28 cellular contexts compared by ENCODE assay signal in genomic region chr1:17209446-17209845, GRCh38. TPM values are rescaled to one million over a fixed set of nuclear protein-coding genes. Genes with fewer than 3 reads are reported as not detected.
A peak's percentile ranks its signal among the peaks of the same experiment; 100 is the strongest.
DNase-seq lines count a peak whose midpoint lies in the region; ATAC-seq, FAIRE-seq and TF ChIP-seq lines count a peak whose summit lies in the region.
"Had no signal": no experiment of that assay in that cellular context is flagged by ENCODE, and none has a peak within 500 bp of the region (broad histone marks: within the 10 kb centered on the region; RNA-seq: fewer than 3 reads in every experiment).

No MANE protein-coding gene starts in this region.

- no peak overlapping the region for H2BK5ac ChIP-seq in neuronal stem cell (ENCODE audit: low read length)

- H2BK120ac ChIP-seq in neuronal stem cell (ENCODE audit: low read depth, low read length) = no peak overlapping the region

- H3K27ac Mint-ChIP-seq in HFFc6 (peak overlapping the region; percentile 53; the same call in 1 of the 2 replicates), endothelial cell (ENCODE audit: unreplicated experiment) (no peak overlapping the region)
- H3K27ac Mint-ChIP-seq in activated naive CD4-positive, alpha-beta T cell treated with anti-CD3 and anti-CD28 coated beads, Interleukin-2, amount 50 U/mL, for 72 hours = no peak overlapping the region
- H3K27ac Mint-ChIP-seq: activated CD4-positive, alpha-beta T cell treated with anti-CD3 and anti-CD28 coated beads, Interleukin-2, amount 10 ng/mL, durations not matched to agents 7 days and 5 days; CD8-positive, alpha-beta T cell had no signal

- H3K4me1 ChIP-seq in A549 (peaks cover 48% of the 10 kb centered on the region), neuronal stem cell (ENCODE audit: control insufficient read depth in 2 of 2, insufficient read depth in 1 of 2, low read depth in 1 of 2, low read length in 2 of 2) (peaks cover 17 to 21% of the 10 kb centered on the region in 2 donors)

- H3K23ac ChIP-seq in neuronal stem cell (ENCODE audit: low read depth, low read length, poor library complexity) = no peak overlapping the region

- CTCF ChIA-PET in A549 (lab: Yijun Ruan, JAX) = interaction anchor here (0.5 to 1.6 kb wide), 5 partner anchors 26 to 88 kb away, joined by 3 to 8 read pairs (median 3); no protein-coding TSS in a partner anchor

- no peaks in the 10 kb centered on the region for H3K36me3 ChIP-seq in neuronal stem cell (replicated peaks in 1 of 2; ENCODE audit: control insufficient read depth in 2 of 2, insufficient read depth in 2 of 2, low read length in 2 of 2)
- H3K36me3 ChIP-seq: suprapubic skin had no signal

- H3K4me3 ChIP-seq in A549 (no peak overlapping the region), neuronal stem cell (ENCODE audit: low read length in 2 of 2) (peak overlapping the region in 1 of 2 donors; percentile 35)
- H3K4me3 ChIP-seq: suprapubic skin had no signal

- peaks cover 2% of the 10 kb centered on the region; the same call in 1 of the 2 replicates for H3K27me3 Mint-ChIP-seq in HFFc6 (ENCODE audit: insufficient read depth)
- H3K27me3 Mint-ChIP-seq in endothelial cell (ENCODE audit: unreplicated experiment) = peaks cover 5% of the 10 kb centered on the region

- H3K18ac ChIP-seq in neuronal stem cell (ENCODE audit: low read length) = no peak overlapping the region

- H3K4me2 ChIP-seq in A549 = no peak overlapping the region
- no peak overlapping the region for H3K4me2 ChIP-seq in neuronal stem cell (ENCODE audit: insufficient read depth, low read length, poor library complexity, severe bottlenecking)

- H3K36me3 Mint-ChIP-seq in HFFc6 (ENCODE audit: low read depth) = no peaks in the 10 kb centered on the region
- no peaks in the 10 kb centered on the region for H3K36me3 Mint-ChIP-seq in endothelial cell (ENCODE audit: low read depth, unreplicated experiment)
- no peaks in the 10 kb centered on the region for H3K36me3 Mint-ChIP-seq in activated naive CD4-positive, alpha-beta T cell treated with anti-CD3 and anti-CD28 coated beads, Interleukin-2, amount 50 U/mL, for 72 hours
- H3K36me3 Mint-ChIP-seq: CD8-positive, alpha-beta T cell had no signal

- peak overlapping the region; percentile 90 for H2AFZ ChIP-seq in neuronal stem cell (ENCODE audit: low read length)

- no peak for ATAC-seq in A549
- ATAC-seq in HG03378 (IDR thresholded peaks at IDR 0.05; ENCODE audit: unreplicated experiment) = no peak
- no peak for ATAC-seq in activated naive CD4-positive, alpha-beta T cell treated with anti-CD3 and anti-CD28 coated beads, Interleukin-2, amount 50 U/mL, for 72 hours
- no peak for ATAC-seq in GM21526 (IDR thresholded peaks at IDR 0.05; ENCODE audit: low FRiP score, unreplicated experiment)
- ATAC-seq: activated T-cell treated with anti-CD3 and anti-CD28 coated beads, Interleukin-2, amount 50 U/mL, for 4 hours; CD8-positive, alpha-beta T cell; left lobe of liver had no signal

- no peak for TF ChIP-seq RAD21 in A549 (conservative IDR thresholded peaks at IDR 0.05 in 1 of 2, IDR thresholded peaks at IDR 0.05 in 1 of 2)

- no peak overlapping the region for H2AK5ac ChIP-seq in neuronal stem cell (ENCODE audit: low read depth, low read length)

- TF ChIP-seq CTCF in A549 (IDR thresholded peaks at IDR 0.05) (no peak), HFFc6 (IDR thresholded peaks at IDR 0.05) (no peak), endothelial cell (IDR thresholded peaks at IDR 0.05; ENCODE audit: unreplicated experiment) (no peak)

- no peak for TF ChIP-seq POLR2A in A549 (IDR thresholded peaks at IDR 0.05; ENCODE audit: low read length)

- no peaks in the 10 kb centered on the region for H3K9me3 Mint-ChIP-seq in HFFc6
- no peaks in the 10 kb centered on the region for H3K9me3 Mint-ChIP-seq in endothelial cell (ENCODE audit: unreplicated experiment)
- no peaks in the 10 kb centered on the region for H3K9me3 Mint-ChIP-seq in activated naive CD4-positive, alpha-beta T cell treated with anti-CD3 and anti-CD28 coated beads, Interleukin-2, amount 50 U/mL, for 72 hours
- H3K9me3 Mint-ChIP-seq: activated CD4-positive, alpha-beta T cell treated with anti-CD3 and anti-CD28 coated beads, Interleukin-2, amount 10 ng/mL, durations not matched to agents 7 days and 5 days; activated T-cell treated with anti-CD3 and anti-CD28 coated beads, Interleukin-2, amount 50 U/mL, for 4 hours; CD8-positive, alpha-beta T cell; naive B cell had no signal

- H3K4ac ChIP-seq in neuronal stem cell (ENCODE audit: low read length) = no peak overlapping the region

- H3K27ac ChIP-seq in A549 (peak overlapping the region; percentile 70 to 89; a peak in 4 of 6 replicates), neuronal stem cell (replicated peaks; ENCODE audit: low read length) (no peak overlapping the region)
- H3K27ac ChIP-seq: suprapubic skin had no signal

- no peak overlapping the region for H4K91ac ChIP-seq in neuronal stem cell (ENCODE audit: low read depth, low read length, poor library complexity)

- FAIRE-seq in A549 (lab: Jason Lieb, UNC) = no peak
- FAIRE-seq: GM18507 had no signal

- TF ChIP-seq EP300 in A549 (IDR thresholded peaks at IDR 0.05) = no peak

- H3K14ac ChIP-seq in neuronal stem cell (ENCODE audit: low read length) = no peak overlapping the region

- WGBS in A549 (ENCODE audit: missing lambda C conversion rate) = 82% methylated on average over 5 of the region's 5 CpGs
- no CpG with 5 or more reads among the region's 5 CpGs for WGBS in neuronal stem cell (ENCODE audit: extremely low coverage in 2 of 2, insufficient read length in 2 of 2, insufficient replicate concordance in 1 of 2), 2 donors

- POLR2A ChIA-PET in A549 (lab: Yijun Ruan, JAX) = no interaction called here

- H2BK12ac ChIP-seq in neuronal stem cell (ENCODE audit: low read length) = no peak overlapping the region

- no peak overlapping the region for H3K9ac ChIP-seq in neuronal stem cell (ENCODE audit: low read depth, low read length, poor library complexity)

- H3K4me1 Mint-ChIP-seq in HFFc6 (ENCODE audit: low read depth) (peaks cover 45% of the 10 kb centered on the region), endothelial cell (ENCODE audit: unreplicated experiment) (peaks cover 6% of the 10 kb centered on the region)

- H4K8ac ChIP-seq in neuronal stem cell (ENCODE audit: low read depth, low read length) = no peak overlapping the region

- no peak overlapping the region for H2BK15ac ChIP-seq in neuronal stem cell (ENCODE audit: low read length)

- H3K27me3 ChIP-seq in neuronal stem cell (ENCODE audit: control insufficient read depth in 3 of 3, insufficient read depth in 3 of 3, low read depth in 1 of 3, low read length in 3 of 3) = peaks cover 0 to 17% (median 0%) of the 10 kb centered on the region in 3 experiments

- DNase-seq in A549 (ENCODE audit: low read depth in 1 of 2, low spot score in 1 of 2) = no peak
- no peak for DNase-seq in HFFc6
- DNase-seq in endothelial cell (ENCODE audit: low spot score) = no peak
- DNase-seq in neuronal stem cell (ENCODE audit: low spot score) = no peak
- DNase-seq in NCI-H146 treated with DMSO at 0.1 percent for 48 hours (lab: John Stamatoyannopoulos, UW; ENCODE audit: unreplicated experiment) = no peak
- DNase-seq in activated naive CD4-positive, alpha-beta T cell treated with anti-CD3 and anti-CD28 coated beads, Interleukin-2, amount 50 U/mL, for 72 hours (ENCODE audit: low spot score in 2 of 2) = no peak
- DNase-seq: activated CD4-positive, alpha-beta T cell treated with anti-CD3 and anti-CD28 coated beads, Interleukin-2, amount 10 ng/mL, durations not matched to agents 7 days and 5 days; activated gamma-delta T cell treated with Interleukin-2 at 50 U/mL for 16 hours; activated T-cell treated with anti-CD3 and anti-CD28 coated beads, Interleukin-2, amount 50 U/mL, for 4 hours; caudate nucleus; CD8-positive, alpha-beta T cell; cortex of kidney; glutamatergic neuron; H7; naive B cell; NCI-H2029 treated with DMSO at 0.1 percent for 48 hours; NCI-H526 treated with DMSO at 0.1 percent for 48 hours; NK-92 treated with Interleukin-12 subunit alpha and Interleukin-12 subunit beta, amount 100 ng/mL, for 24 hours; SIG-M5; stimulated activated naive CD4-positive, alpha-beta T cell; T1000 had no signal

- H3K4me3 Mint-ChIP-seq in HFFc6 (no peak overlapping the region), endothelial cell (ENCODE audit: unreplicated experiment) (peak overlapping the region; percentile 26)
- H3K4me3 Mint-ChIP-seq: activated CD4-positive, alpha-beta T cell treated with anti-CD3 and anti-CD28 coated beads, Interleukin-2, amount 10 ng/mL, durations not matched to agents 7 days and 5 days; activated T-cell treated with anti-CD3 and anti-CD28 coated beads, Interleukin-2, amount 50 U/mL, for 4 hours; CD8-positive, alpha-beta T cell had no signal

- no peaks in the 10 kb centered on the region for H3K9me3 ChIP-seq in A549
- H3K9me3 ChIP-seq in neuronal stem cell (replicated peaks in 1 of 2; ENCODE audit: control insufficient read depth in 2 of 2, insufficient read depth in 1 of 2, low read depth in 1 of 2, low read length in 2 of 2) = no peaks in the 10 kb centered on the region
- H3K9me3 ChIP-seq: suprapubic skin had no signal

- no peaks in the 10 kb centered on the region for H3K79me1 ChIP-seq in neuronal stem cell (ENCODE audit: low read depth, low read length)

RNA-seq across cellular contexts. Expression of gene PADI1, which starts 4.5 kb away (rescaled TPM):
- polyA plus RNA-seq in A549 (2011; rRNA removed) (1.1 and 1.4 TPM in 2 replicates), A549 (2017; fragmentation: RNase III; extraction: RNeasy Plus Mini Kit Qiagen cat#74134 plus additional on column Dnase treatment) (1.7 to 2.3 TPM (median 2.0 TPM) in 3 replicates)
- polyA plus RNA-seq in A549 (2012; cell fraction: cytosol; rRNA removed) = 1.4 and 1.6 TPM in 2 replicates
- polyA plus RNA-seq in A549 (2012; cell fraction: nucleus; rRNA removed) = 3.8 and 4.0 TPM in 2 replicates
- polyA minus RNA-seq in A549 (2011; rRNA and poly(A)+ RNA removed) = 0.92 and 1.5 TPM in 2 replicates
- under 1 TPM in 5 of 6 experiments, not detected in 1; 0.11 to 0.95 (median 0.22) TPM for total RNA-seq in HFFc6 (2021; fragmentation: NEBNext Ultra II Directional; extraction: Animal tissue kit (Norgen Biotek cat#: 25700))
- total RNA-seq in endothelial cell (ENCODE audit: unreplicated experiment) = 0.08 TPM
- polyA plus RNA-seq in neuronal stem cell (2013, experiment 1 of 2) = 0.18 TPM
- 0.11 TPM for polyA plus RNA-seq in neuronal stem cell (2013, experiment 2 of 2)
- total RNA-seq in activated naive CD4-positive, alpha-beta T cell treated with anti-CD3 and anti-CD28 coated beads, Interleukin-2, amount 50 U/mL, for 72 hours = not detected
- total RNA-seq: activated CD4-positive, alpha-beta T cell treated with anti-CD3 and anti-CD28 coated beads, Interleukin-2, amount 10 ng/mL, durations not matched to agents 7 days and 5 days; activated T-cell treated with anti-CD3 and anti-CD28 coated beads, Interleukin-2, amount 50 U/mL, for 4 hours; CD8-positive, alpha-beta T cell; left lobe of liver; mesenteric fat pad; omental fat pad had no signal

RNA-seq across cellular contexts. Expression of gene PADI3, which starts 39.5 kb away (rescaled TPM):
- 2.4 and 2.8 TPM in 2 replicates for polyA plus RNA-seq in A549 (2011; rRNA removed)
- polyA plus RNA-seq in A549 (2012; cell fraction: cytosol; rRNA removed) = 1.4 and 1.6 TPM in 2 replicates
- polyA plus RNA-seq in A549 (2012; cell fraction: nucleus; rRNA removed) = 6.7 and 7.0 TPM in 2 replicates
- polyA plus RNA-seq in A549 (2017; fragmentation: RNase III; extraction: RNeasy Plus Mini Kit Qiagen cat#74134 plus additional on column Dnase treatment) = 0.99 to 1.5 TPM (median 1.4 TPM) in 3 replicates
- 3.8 and 4.4 TPM in 2 replicates for polyA minus RNA-seq in A549 (2011; rRNA and poly(A)+ RNA removed)
- total RNA-seq in HFFc6 (2021; fragmentation: NEBNext Ultra II Directional; extraction: Animal tissue kit (Norgen Biotek cat#: 25700)) = under 1 TPM in 4 of 6 experiments, not detected in 2; 0.05 to 0.14 (median 0.07) TPM
- not detected for total RNA-seq in endothelial cell (ENCODE audit: unreplicated experiment)
- 0.38 TPM for polyA plus RNA-seq in neuronal stem cell (2013, experiment 1 of 2)
- polyA plus RNA-seq in neuronal stem cell (2013, experiment 2 of 2) = 0.36 TPM
- not detected for total RNA-seq in activated naive CD4-positive, alpha-beta T cell treated with anti-CD3 and anti-CD28 coated beads, Interleukin-2, amount 50 U/mL, for 72 hours
- total RNA-seq: activated CD4-positive, alpha-beta T cell treated with anti-CD3 and anti-CD28 coated beads, Interleukin-2, amount 10 ng/mL, durations not matched to agents 7 days and 5 days; activated T-cell treated with anti-CD3 and anti-CD28 coated beads, Interleukin-2, amount 50 U/mL, for 4 hours; CD8-positive, alpha-beta T cell; left lobe of liver; mesenteric fat pad; omental fat pad had no signal
